In the genomic region with DNA sequence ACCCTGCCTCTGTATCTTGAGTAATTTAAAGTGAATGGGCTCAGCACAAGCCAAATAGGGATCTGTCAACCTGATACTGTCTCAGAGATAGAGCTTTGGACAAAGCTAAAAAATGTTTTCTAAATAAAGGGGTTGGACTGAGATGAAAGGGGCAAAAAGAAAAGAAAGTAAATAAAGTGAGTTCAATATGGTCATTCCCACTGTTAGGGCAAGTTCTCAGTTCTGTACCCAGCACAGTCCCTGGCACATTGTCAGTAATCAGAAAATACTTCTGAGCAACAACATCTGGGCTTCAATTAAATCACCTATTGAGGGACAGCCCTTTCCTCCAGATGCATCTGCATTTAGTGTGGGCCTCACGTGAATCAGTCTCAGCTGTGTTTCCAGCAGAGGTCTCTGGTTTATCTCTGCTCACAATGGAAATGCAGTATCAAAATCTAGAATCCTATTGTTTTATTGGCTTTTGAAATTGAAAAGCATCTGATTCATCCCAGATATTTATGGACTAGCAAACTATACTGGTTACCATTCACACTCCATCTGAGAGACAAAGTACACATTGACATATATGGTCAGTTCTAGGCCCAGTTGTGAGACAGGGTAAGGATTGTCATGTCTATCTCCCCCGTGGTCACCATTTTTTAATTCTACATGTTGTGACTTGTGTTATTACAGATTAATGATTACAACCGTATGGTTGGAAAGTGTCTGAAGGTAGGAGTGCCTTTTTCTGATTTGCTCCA, we compare ENCODE assay signal across 1 cellular context.
TF ChIP-seq lines count a peak whose summit lies in the region.

No MANE protein-coding gene starts in this region.

TF ChIP-seq in A549, 52 proteins besides CTCF, POLR2A, EP300 and RAD21 (continued from another document):
- TF ChIP-seq HMGXB4 (CRISPR knock-in tag; IDR thresholded peaks at IDR 0.05; ENCODE audit: borderline replicate concordance) (no peak), GATA3 (IDR thresholded peaks at IDR 0.05; ENCODE audit: borderline replicate concordance) (no peak), FOSB (CRISPR knock-in tag; IDR thresholded peaks at IDR 0.05) (no peak), SMC3 (IDR thresholded peaks at IDR 0.05) (no peak), HEYL (CRISPR knock-in tag; IDR thresholded peaks at IDR 0.05) (no peak), NFE2L2 (conservative IDR thresholded peaks at IDR 0.05; ENCODE audit: low read length) (no peak), HOXB5 (CRISPR knock-in tag; IDR thresholded peaks at IDR 0.05) (no peak), CHD2 (IDR thresholded peaks at IDR 0.05; ENCODE audit: low read length, partially characterized antibody) (no peak), HOXB13 (CRISPR knock-in tag; IDR thresholded peaks at IDR 0.05; ENCODE audit: low read depth) (no peak), JUNB (IDR thresholded peaks at IDR 0.05) (no peak), HES2 (IDR thresholded peaks at IDR 0.05) (no peak), MAZ (IDR thresholded peaks at IDR 0.05; ENCODE audit: borderline replicate concordance, low read depth, low read length) (no peak), PHF8 (IDR thresholded peaks at IDR 0.05; ENCODE audit: borderline replicate concordance, low read depth) (no peak)
- TF ChIP-seq, protein P1, sequence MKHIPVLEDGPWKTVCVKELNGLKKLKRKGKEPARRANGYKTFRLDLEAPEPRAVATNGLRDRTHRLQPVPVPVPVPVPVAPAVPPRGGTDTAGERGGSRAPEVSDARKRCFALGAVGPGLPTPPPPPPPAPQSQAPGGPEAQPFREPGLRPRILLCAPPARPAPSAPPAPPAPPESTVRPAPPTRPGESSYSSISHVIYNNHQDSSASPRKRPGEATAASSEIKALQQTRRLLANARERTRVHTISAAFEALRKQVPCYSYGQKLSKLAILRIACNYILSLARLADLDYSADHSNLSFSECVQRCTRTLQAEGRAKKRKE (CRISPR knock-in tag; IDR thresholded peaks at IDR 0.05; ENCODE audit: low read depth), result no peak
- TF ChIP-seq, protein P2, sequence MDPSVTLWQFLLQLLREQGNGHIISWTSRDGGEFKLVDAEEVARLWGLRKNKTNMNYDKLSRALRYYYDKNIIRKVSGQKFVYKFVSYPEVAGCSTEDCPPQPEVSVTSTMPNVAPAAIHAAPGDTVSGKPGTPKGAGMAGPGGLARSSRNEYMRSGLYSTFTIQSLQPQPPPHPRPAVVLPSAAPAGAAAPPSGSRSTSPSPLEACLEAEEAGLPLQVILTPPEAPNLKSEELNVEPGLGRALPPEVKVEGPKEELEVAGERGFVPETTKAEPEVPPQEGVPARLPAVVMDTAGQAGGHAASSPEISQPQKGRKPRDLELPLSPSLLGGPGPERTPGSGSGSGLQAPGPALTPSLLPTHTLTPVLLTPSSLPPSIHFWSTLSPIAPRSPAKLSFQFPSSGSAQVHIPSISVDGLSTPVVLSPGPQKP (IDR thresholded peaks at IDR 0.05; ENCODE audit: low read depth, low read length), result no peak
- TF ChIP-seq, protein P3, sequence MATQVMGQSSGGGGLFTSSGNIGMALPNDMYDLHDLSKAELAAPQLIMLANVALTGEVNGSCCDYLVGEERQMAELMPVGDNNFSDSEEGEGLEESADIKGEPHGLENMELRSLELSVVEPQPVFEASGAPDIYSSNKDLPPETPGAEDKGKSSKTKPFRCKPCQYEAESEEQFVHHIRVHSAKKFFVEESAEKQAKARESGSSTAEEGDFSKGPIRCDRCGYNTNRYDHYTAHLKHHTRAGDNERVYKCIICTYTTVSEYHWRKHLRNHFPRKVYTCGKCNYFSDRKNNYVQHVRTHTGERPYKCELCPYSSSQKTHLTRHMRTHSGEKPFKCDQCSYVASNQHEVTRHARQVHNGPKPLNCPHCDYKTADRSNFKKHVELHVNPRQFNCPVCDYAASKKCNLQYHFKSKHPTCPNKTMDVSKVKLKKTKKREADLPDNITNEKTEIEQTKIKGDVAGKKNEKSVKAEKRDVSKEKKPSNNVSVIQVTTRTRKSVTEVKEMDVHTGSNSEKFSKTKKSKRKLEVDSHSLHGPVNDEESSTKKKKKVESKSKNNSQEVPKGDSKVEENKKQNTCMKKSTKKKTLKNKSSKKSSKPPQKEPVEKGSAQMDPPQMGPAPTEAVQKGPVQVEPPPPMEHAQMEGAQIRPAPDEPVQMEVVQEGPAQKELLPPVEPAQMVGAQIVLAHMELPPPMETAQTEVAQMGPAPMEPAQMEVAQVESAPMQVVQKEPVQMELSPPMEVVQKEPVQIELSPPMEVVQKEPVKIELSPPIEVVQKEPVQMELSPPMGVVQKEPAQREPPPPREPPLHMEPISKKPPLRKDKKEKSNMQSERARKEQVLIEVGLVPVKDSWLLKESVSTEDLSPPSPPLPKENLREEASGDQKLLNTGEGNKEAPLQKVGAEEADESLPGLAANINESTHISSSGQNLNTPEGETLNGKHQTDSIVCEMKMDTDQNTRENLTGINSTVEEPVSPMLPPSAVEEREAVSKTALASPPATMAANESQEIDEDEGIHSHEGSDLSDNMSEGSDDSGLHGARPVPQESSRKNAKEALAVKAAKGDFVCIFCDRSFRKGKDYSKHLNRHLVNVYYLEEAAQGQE (IDR thresholded peaks at IDR 0.05), result no peak
